Comparison of ENCODE assay signal across 1 cellular context in the genomic region with DNA sequence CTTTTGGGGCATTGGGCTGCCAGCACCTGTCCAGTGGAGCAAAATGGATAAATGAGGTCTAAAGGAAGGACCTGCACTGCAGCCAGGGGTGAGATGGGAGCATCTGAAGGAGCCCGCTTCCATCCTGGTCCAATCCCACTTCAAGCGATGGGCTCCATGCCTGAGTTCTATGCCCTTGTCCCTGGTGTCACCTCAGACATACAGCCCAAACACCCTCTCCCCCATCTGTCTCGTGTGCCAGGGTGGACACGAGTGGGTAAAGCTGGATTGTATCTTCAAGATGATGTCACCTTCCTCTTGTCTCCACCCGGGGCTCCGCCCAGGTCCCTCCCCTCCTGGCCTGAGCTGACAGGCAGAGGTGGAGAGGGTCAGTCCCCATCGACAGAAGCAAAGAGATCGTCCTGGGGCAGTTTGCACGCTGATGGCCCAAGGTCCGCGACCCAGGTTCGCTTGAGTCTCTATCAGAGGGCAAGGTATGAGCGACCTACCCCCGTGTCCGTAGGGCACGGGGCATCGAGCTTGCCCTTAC.
TF ChIP-seq lines count a peak whose summit lies in the region.

No MANE protein-coding gene starts in this region.

TF ChIP-seq in H1, 55 proteins besides CTCF, POLR2A, EP300 and RAD21:
- TF ChIP-seq FOSL1 (IDR thresholded peaks at IDR 0.05; ENCODE audit: insufficient read depth, low read depth, low read length) (no peak), BRCA1 (IDR thresholded peaks at IDR 0.05; ENCODE audit: low read depth, low read length) (no peak), ASH2L (IDR thresholded peaks at IDR 0.05; ENCODE audit: low read length) (no peak), POLR2AphosphoS5 (IDR thresholded peaks at IDR 0.05; ENCODE audit: low read depth, low read length) (peak; percentile 29; the same call in 1 of the 2 replicates), CHD2 (IDR thresholded peaks at IDR 0.05; ENCODE audit: low read length) (no peak), GTF2F1 (IDR thresholded peaks at IDR 0.05; ENCODE audit: borderline replicate concordance, low read depth, low read length) (no peak), HDAC6 (IDR thresholded peaks at IDR 0.05; ENCODE audit: low read depth, low read length) (no peak), KDM1A (IDR thresholded peaks at IDR 0.05; ENCODE audit: borderline replicate concordance, low read length) (no peak), TAF7 (optimal IDR thresholded peaks at IDR 0.05; ENCODE audit: borderline replicate concordance, low read depth, low read length) (no peak), BACH1 (IDR thresholded peaks at IDR 0.05; ENCODE audit: low read length) (no peak), TBP (IDR thresholded peaks at IDR 0.05; ENCODE audit: low read depth, low read length) (0 out of 2 replicates have a peak, but pooled peaks have one; percentile 18), GABPA (IDR thresholded peaks at IDR 0.05; ENCODE audit: borderline replicate concordance, insufficient read depth, low read length) (no peak), CEBPB (IDR thresholded peaks at IDR 0.05; ENCODE audit: low read depth, low read length) (no peak), NANOG (IDR thresholded peaks at IDR 0.05; ENCODE audit: insufficient read depth, low read depth, low read length, poor library complexity, severe bottlenecking) (no peak), SRF (IDR thresholded peaks at IDR 0.05; ENCODE audit: low read depth, low read length) (no peak), USF2 (IDR thresholded peaks at IDR 0.05; ENCODE audit: low read length) (no peak), ZNF274 (IDR thresholded peaks at IDR 0.05; ENCODE audit: borderline replicate concordance, extremely low read depth, low read length) (no peak), TEAD4 (IDR thresholded peaks at IDR 0.05; ENCODE audit: low read depth, low read length) (no peak), KDM4A (IDR thresholded peaks at IDR 0.05; ENCODE audit: low read depth, low read length, severe bottlenecking) (no peak), JUN (IDR thresholded peaks at IDR 0.05; ENCODE audit: low read depth, low read length) (no peak), SAP30 (IDR thresholded peaks at IDR 0.05; ENCODE audit: insufficient read depth, insufficient replicate concordance, low read length) (peak; percentile 67)
- TF ChIP-seq, protein P1, sequence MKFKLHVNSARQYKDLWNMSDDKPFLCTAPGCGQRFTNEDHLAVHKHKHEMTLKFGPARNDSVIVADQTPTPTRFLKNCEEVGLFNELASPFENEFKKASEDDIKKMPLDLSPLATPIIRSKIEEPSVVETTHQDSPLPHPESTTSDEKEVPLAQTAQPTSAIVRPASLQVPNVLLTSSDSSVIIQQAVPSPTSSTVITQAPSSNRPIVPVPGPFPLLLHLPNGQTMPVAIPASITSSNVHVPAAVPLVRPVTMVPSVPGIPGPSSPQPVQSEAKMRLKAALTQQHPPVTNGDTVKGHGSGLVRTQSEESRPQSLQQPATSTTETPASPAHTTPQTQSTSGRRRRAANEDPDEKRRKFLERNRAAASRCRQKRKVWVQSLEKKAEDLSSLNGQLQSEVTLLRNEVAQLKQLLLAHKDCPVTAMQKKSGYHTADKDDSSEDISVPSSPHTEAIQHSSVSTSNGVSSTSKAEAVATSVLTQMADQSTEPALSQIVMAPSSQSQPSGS (IDR thresholded peaks at IDR 0.05; ENCODE audit: low read length), result peak; percentile 31; the same call in 1 of the 2 replicates
- TF ChIP-seq, protein P2, sequence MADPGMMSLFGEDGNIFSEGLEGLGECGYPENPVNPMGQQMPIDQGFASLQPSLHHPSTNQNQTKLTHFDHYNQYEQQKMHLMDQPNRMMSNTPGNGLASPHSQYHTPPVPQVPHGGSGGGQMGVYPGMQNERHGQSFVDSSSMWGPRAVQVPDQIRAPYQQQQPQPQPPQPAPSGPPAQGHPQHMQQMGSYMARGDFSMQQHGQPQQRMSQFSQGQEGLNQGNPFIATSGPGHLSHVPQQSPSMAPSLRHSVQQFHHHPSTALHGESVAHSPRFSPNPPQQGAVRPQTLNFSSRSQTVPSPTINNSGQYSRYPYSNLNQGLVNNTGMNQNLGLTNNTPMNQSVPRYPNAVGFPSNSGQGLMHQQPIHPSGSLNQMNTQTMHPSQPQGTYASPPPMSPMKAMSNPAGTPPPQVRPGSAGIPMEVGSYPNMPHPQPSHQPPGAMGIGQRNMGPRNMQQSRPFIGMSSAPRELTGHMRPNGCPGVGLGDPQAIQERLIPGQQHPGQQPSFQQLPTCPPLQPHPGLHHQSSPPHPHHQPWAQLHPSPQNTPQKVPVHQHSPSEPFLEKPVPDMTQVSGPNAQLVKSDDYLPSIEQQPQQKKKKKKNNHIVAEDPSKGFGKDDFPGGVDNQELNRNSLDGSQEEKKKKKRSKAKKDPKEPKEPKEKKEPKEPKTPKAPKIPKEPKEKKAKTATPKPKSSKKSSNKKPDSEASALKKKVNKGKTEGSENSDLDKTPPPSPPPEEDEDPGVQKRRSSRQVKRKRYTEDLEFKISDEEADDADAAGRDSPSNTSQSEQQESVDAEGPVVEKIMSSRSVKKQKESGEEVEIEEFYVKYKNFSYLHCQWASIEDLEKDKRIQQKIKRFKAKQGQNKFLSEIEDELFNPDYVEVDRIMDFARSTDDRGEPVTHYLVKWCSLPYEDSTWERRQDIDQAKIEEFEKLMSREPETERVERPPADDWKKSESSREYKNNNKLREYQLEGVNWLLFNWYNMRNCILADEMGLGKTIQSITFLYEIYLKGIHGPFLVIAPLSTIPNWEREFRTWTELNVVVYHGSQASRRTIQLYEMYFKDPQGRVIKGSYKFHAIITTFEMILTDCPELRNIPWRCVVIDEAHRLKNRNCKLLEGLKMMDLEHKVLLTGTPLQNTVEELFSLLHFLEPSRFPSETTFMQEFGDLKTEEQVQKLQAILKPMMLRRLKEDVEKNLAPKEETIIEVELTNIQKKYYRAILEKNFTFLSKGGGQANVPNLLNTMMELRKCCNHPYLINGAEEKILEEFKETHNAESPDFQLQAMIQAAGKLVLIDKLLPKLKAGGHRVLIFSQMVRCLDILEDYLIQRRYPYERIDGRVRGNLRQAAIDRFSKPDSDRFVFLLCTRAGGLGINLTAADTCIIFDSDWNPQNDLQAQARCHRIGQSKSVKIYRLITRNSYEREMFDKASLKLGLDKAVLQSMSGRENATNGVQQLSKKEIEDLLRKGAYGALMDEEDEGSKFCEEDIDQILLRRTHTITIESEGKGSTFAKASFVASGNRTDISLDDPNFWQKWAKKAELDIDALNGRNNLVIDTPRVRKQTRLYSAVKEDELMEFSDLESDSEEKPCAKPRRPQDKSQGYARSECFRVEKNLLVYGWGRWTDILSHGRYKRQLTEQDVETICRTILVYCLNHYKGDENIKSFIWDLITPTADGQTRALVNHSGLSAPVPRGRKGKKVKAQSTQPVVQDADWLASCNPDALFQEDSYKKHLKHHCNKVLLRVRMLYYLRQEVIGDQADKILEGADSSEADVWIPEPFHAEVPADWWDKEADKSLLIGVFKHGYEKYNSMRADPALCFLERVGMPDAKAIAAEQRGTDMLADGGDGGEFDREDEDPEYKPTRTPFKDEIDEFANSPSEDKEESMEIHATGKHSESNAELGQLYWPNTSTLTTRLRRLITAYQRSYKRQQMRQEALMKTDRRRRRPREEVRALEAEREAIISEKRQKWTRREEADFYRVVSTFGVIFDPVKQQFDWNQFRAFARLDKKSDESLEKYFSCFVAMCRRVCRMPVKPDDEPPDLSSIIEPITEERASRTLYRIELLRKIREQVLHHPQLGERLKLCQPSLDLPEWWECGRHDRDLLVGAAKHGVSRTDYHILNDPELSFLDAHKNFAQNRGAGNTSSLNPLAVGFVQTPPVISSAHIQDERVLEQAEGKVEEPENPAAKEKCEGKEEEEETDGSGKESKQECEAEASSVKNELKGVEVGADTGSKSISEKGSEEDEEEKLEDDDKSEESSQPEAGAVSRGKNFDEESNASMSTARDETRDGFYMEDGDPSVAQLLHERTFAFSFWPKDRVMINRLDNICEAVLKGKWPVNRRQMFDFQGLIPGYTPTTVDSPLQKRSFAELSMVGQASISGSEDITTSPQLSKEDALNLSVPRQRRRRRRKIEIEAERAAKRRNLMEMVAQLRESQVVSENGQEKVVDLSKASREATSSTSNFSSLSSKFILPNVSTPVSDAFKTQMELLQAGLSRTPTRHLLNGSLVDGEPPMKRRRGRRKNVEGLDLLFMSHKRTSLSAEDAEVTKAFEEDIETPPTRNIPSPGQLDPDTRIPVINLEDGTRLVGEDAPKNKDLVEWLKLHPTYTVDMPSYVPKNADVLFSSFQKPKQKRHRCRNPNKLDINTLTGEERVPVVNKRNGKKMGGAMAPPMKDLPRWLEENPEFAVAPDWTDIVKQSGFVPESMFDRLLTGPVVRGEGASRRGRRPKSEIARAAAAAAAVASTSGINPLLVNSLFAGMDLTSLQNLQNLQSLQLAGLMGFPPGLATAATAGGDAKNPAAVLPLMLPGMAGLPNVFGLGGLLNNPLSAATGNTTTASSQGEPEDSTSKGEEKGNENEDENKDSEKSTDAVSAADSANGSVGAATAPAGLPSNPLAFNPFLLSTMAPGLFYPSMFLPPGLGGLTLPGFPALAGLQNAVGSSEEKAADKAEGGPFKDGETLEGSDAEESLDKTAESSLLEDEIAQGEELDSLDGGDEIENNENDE (IDR thresholded peaks at IDR 0.05; ENCODE audit: insufficient replicate concordance, low read length), result no peak
